ENCODE assay signal across 16 cellular contexts in the genomic region with DNA sequence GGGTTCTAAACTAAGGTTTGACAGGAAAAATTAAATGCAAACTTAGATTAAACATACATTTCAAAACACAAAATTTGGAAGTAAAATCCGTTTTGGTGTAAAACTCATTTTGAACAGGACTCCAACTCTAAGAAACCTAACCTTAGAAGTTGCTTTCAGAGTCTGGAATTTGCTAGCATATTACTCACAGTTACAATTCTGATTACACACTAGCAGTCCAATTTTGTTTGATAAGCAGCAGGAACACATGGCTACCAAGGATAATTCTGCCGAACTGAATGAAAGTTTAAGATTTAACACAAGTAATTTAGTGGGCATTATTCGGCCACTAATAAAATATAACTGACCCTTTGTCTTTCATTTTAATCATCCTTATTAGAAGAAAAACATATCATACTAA. TPM values are rescaled to one million over a fixed set of nuclear protein-coding genes. Genes with fewer than 3 reads are reported as not detected.
DNase-seq lines count a peak whose midpoint lies in the region; ATAC-seq and TF ChIP-seq lines count a peak whose summit lies in the region.
"Had no signal": no experiment of that assay in that cellular context is flagged by ENCODE, and none has a peak within 500 bp of the region (broad histone marks: within the 10 kb centered on the region; RNA-seq: fewer than 3 reads in every experiment).

No MANE protein-coding gene starts in this region.

- WGBS in heart right ventricle, 2 donors: 42 to 51% methylated on average over 3 of the region's 3 CpGs

- no peak overlapping the region for H3K4me3 ChIP-seq in left ventricle myocardium inferior
- H3K4me3 ChIP-seq in heart right ventricle: no peak overlapping the region
- no peak overlapping the region for H3K4me3 ChIP-seq in fibroblast of the aortic adventitia (ENCODE audit: low read depth, low read length)
- H3K4me3 ChIP-seq: GM23338 had no signal

- H3K36me3 ChIP-seq in left ventricle myocardium inferior: no peaks in the 10 kb centered on the region
- H3K36me3 ChIP-seq in heart right ventricle: no peaks in the 10 kb centered on the region

- peaks cover 18% of the 10 kb centered on the region for H3K4me1 ChIP-seq in left ventricle myocardium inferior
- peaks cover 0 to 26% (median 4%) of the 10 kb centered on the region in 9 donors for H3K4me1 ChIP-seq in heart right ventricle

- H3K9me3 ChIP-seq in left ventricle myocardium inferior (replicated peaks): no peaks in the 10 kb centered on the region
- H3K9me3 ChIP-seq in heart right ventricle: no peaks in the 10 kb centered on the region

- DNase-seq in left ventricle myocardium inferior (no peak), heart right ventricle (no peak), amniotic epithelial cell (ENCODE audit: low read depth) (peak; percentile 14), fibroblast of the aortic adventitia (ENCODE audit: low read depth) (peak; percentile 57), OCI-M2 (lab: John Stamatoyannopoulos, UW; ENCODE audit: unreplicated experiment) (no peak), kidney glomerular epithelial cell (lab: John Stamatoyannopoulos, UW) (no peak), SW 1271 (lab: John Stamatoyannopoulos, UW) (no peak)
- DNase-seq: CD8-positive, alpha-beta T cell; COR-L47; DMS153; DMS79 treated with DMSO at 0.1 percent for 48 hours; EL; H9 had no signal

- H3K27me3 ChIP-seq in left ventricle myocardium inferior (ENCODE audit: low read depth) (peaks cover 9% of the 10 kb centered on the region), heart right ventricle (no peaks in the 10 kb centered on the region)

- peak overlapping the region; percentile 60 for H3K27ac ChIP-seq in left ventricle myocardium inferior (replicated peaks)
- H3K27ac ChIP-seq in heart right ventricle: peak overlapping the region in 2 of 10 donors; percentile 36 to 55
- H3K27ac ChIP-seq: 22Rv1 had no signal

- intact Hi-C loops in left ventricle myocardium inferior (cut with micrococcal nuclease): no loop called here
- intact Hi-C loops in heart right ventricle (cut with DNase I): loop anchor here in 1 of 10 donors (1.0 kb wide), 1 partner anchor 22 kb away; no protein-coding TSS in a partner anchor

- TF ChIP-seq CTCF in left ventricle myocardium inferior (IDR thresholded peaks at IDR 0.05; ENCODE audit: borderline replicate concordance): no peak
- TF ChIP-seq CTCF in heart right ventricle (IDR thresholded peaks at IDR 0.05): no peak
- TF ChIP-seq CTCF in fibroblast of the aortic adventitia (IDR thresholded peaks at IDR 0.05; ENCODE audit: insufficient read depth, low read length): no peak

- no peak for ATAC-seq in heart right ventricle
- ATAC-seq: CD8-positive, alpha-beta T cell; GM23338 had no signal

RNA-seq across cellular contexts. Expression of a gene that starts 49.6 kb away (rescaled TPM):
- total RNA-seq in left ventricle myocardium inferior (62.4 TPM), heart right ventricle (10 to 100 TPM; 27.4 to 86.3 (median 58.2) TPM), fibroblast of the aortic adventitia (ENCODE audit: low replicate concordance) (9.9 and 16.3 TPM in 2 replicates)
- 1 to 10 TPM; 7.2 to 9.5 TPM for polyA plus RNA-seq in heart right ventricle
- total RNA-seq: CD8-positive, alpha-beta T cell had no signal
- polyA plus RNA-seq: CD14-positive monocyte had no signal

Comparison
In these comparisons a context has a peak if more than half of its experiments do, and no peak if none do; other contexts are left out.
1. DNase-seq: peak in amniotic epithelial cell (single experiment) and fibroblast of the aortic adventitia (single experiment); none in left ventricle myocardium inferior (single experiment), heart right ventricle (0 of 2), OCI-M2 (single experiment), kidney glomerular epithelial cell (single experiment) and SW 1271 (0 of 2).